8 cellular contexts compared by ENCODE assay signal in the genomic region with DNA sequence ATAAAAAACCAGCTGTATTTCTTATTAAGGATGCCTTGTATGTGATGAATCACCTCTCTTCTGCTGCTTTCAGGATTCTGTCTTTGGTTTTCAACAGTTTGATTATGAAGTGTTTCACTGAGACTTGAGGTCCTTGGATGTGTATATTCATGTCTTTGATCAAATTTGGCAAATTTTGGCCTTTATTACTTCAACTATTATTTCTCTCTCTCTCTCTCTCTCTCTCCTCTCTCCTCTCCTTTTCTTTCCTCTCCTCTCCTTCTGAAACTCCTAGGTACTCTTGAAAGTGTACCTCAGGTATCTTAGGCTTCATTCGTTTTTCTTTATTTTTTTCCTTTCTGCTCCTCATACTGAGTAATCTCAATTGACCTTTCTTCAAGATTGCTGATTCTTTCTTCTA.
"Had no signal": no experiment of that assay in that cellular context is flagged by ENCODE, and none has a peak within 500 bp of the region (broad histone marks: within the 10 kb centered on the region; RNA-seq: fewer than 3 reads in every experiment).

No MANE protein-coding gene starts in this region.

- H3K36me3 ChIP-seq: HAP-1 had no signal

- H3K4me3 ChIP-seq: GM23248, HAP-1 had no signal

- H3K27ac ChIP-seq: GM23248, HL-60 had no signal

- H3K4me1 ChIP-seq: HAP-1 had no signal

- H2AFZ ChIP-seq: GM23248 had no signal

- ATAC-seq: HCT116 had no signal

- DNase-seq: GM23248, GOT3, H7, IMR-90, KG1 had no signal
